9 cellular contexts compared by ENCODE assay signal in genomic region chr9:84597131-84597530, GRCh38.
DNase-seq lines count a peak whose midpoint lies in the region; ATAC-seq and TF ChIP-seq lines count a peak whose summit lies in the region.
"Had no signal": no experiment of that assay in that cellular context is flagged by ENCODE, and none has a peak within 500 bp of the region (broad histone marks: within the 10 kb centered on the region; RNA-seq: fewer than 3 reads in every experiment).

No MANE protein-coding gene starts in this region.

- peak; percentile 66 for DNase-seq in GM12865 (ENCODE audit: low read depth)
- no peak for DNase-seq in right atrium auricular region (ENCODE audit: low spot score)
- no peak for DNase-seq in activated T-cell treated with anti-CD3 and anti-CD28 coated beads, Interleukin-2, amount 50 U/mL, for 4 hours
- no peak for DNase-seq in hepatic stellate cell (ENCODE audit: low spot score)
- no peak for DNase-seq in activated CD4-positive, CD25-positive, alpha-beta regulatory T cell (lab: John Stamatoyannopoulos, UW)

- H3K27ac ChIP-seq in OCI-LY3 (ENCODE audit: low read length) = peak overlapping the region; percentile 67
- no peak overlapping the region for H3K27ac ChIP-seq in right atrium auricular region

- peak overlapping the region; percentile 82 for H3K4me2 ChIP-seq in OCI-LY3 (ENCODE audit: low read length)

- no peaks in the 10 kb centered on the region for H4K20me1 ChIP-seq in OCI-LY3 (ENCODE audit: insufficient read depth, low read length)

- TF ChIP-seq CTCF in GM12865 (IDR thresholded peaks at IDR 0.05; ENCODE audit: insufficient read depth, low read depth, low read length, missing control alignments) (no peak), OCI-LY3 (IDR thresholded peaks at IDR 0.05; ENCODE audit: low read depth, low read length) (no peak), right atrium auricular region (IDR thresholded peaks at IDR 0.05) (no peak)

- H3K36me3 Mint-ChIP-seq in activated T-cell treated with anti-CD3 and anti-CD28 coated beads, Interleukin-2, amount 50 U/mL, for 4 hours (ENCODE audit: insufficient read depth) = no peaks in the 10 kb centered on the region

- peaks cover 4% of the 10 kb centered on the region for H3K4me1 Mint-ChIP-seq in activated T-cell treated with anti-CD3 and anti-CD28 coated beads, Interleukin-2, amount 50 U/mL, for 4 hours (ENCODE audit: low read depth)

- no peak overlapping the region; the same call in 1 of the 2 replicates for H2AFZ ChIP-seq in OCI-LY3 (ENCODE audit: low read depth, low read length)

- peak overlapping the region; percentile 14; the same call in 1 of the 2 replicates for H3K9ac ChIP-seq in OCI-LY3 (ENCODE audit: low read length)

- H3K4me3 Mint-ChIP-seq in activated T-cell treated with anti-CD3 and anti-CD28 coated beads, Interleukin-2, amount 50 U/mL, for 4 hours = no peak overlapping the region

- H3K4me3 ChIP-seq in GM12865 (ENCODE audit: low read depth, low read length) = no peak overlapping the region
- peak overlapping the region; percentile 66 for H3K4me3 ChIP-seq in OCI-LY3 (ENCODE audit: low read length)
- H3K4me3 ChIP-seq in right atrium auricular region = no peak overlapping the region

- H3K9me3 Mint-ChIP-seq in activated T-cell treated with anti-CD3 and anti-CD28 coated beads, Interleukin-2, amount 50 U/mL, for 4 hours = peaks cover 3% of the 10 kb centered on the region

- no peaks in the 10 kb centered on the region for H3K9me3 ChIP-seq in OCI-LY3 (ENCODE audit: insufficient read depth, low read length)
- no peaks in the 10 kb centered on the region for H3K9me3 ChIP-seq in right atrium auricular region

- H3K79me2 ChIP-seq in OCI-LY3 (ENCODE audit: low read length) = no peaks in the 10 kb centered on the region

- H3K4me1 ChIP-seq in OCI-LY3 (ENCODE audit: low read length) (peaks cover 14% of the 10 kb centered on the region), right atrium auricular region (no peaks in the 10 kb centered on the region)

- no peaks in the 10 kb centered on the region for H3K36me3 ChIP-seq in OCI-LY3 (replicated peaks; ENCODE audit: low read depth, low read length)
- H3K36me3 ChIP-seq in right atrium auricular region = no peaks in the 10 kb centered on the region

- H3K27me3 ChIP-seq in OCI-LY3 (ENCODE audit: low read depth, low read length) (peaks cover 13% of the 10 kb centered on the region; the same call in 1 of the 2 replicates), right atrium auricular region (no peaks in the 10 kb centered on the region)

- peak; percentile 97 for ATAC-seq in GM19452 (IDR thresholded peaks at IDR 0.05; ENCODE audit: unreplicated experiment)
- ATAC-seq in HG03064 (IDR thresholded peaks at IDR 0.05; ENCODE audit: low read depth, unreplicated experiment) = peak; percentile 94
- ATAC-seq in activated T-cell treated with anti-CD3 and anti-CD28 coated beads, Interleukin-2, amount 50 U/mL, for 4 hours = no peak
- ATAC-seq: Right ventricle myocardium inferior had no signal

- H3K27me3 Mint-ChIP-seq in activated T-cell treated with anti-CD3 and anti-CD28 coated beads, Interleukin-2, amount 50 U/mL, for 4 hours (ENCODE audit: low read depth) = no peaks in the 10 kb centered on the region

Comparison
In these comparisons a context has a peak if more than half of its experiments do, and no peak if none do; other contexts are left out.
1. ATAC-seq: peak in GM19452 (single experiment) and HG03064 (single experiment); none in activated T-cell treated with anti-CD3 and anti-CD28 coated beads, Interleukin-2, amount 50 U/mL, for 4 hours (0 of 2).